Comparison of ENCODE assay signal across 1 cellular context in the genomic region with DNA sequence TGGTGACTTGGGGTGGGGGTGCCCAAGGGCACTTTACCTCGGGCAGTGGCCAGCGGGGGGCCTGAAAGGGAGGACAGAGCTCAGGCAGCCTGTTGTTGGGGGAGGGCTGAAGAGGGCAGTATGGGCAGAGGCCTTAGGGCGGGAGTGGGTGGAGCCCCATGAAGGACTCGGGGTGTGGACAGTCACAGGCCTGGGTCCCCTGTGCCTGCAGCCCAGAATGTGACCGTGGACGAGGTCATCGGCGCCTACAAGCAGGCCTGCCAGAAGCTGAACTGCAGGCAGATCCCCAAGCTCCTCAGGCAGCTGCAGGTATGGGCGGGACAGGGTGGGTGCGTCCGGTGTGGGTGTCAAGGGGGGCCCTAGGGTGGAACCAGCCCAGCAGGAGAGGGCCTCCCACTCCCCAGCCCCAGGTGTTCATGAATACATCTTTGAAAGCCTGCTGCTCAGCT.
TF ChIP-seq lines count a peak whose summit lies in the region.

No MANE protein-coding gene starts in this region.

TF ChIP-seq in WTC11, 78 proteins besides CTCF, POLR2A, EP300 and RAD21 (continued from another document):
- TF ChIP-seq, protein P1, sequence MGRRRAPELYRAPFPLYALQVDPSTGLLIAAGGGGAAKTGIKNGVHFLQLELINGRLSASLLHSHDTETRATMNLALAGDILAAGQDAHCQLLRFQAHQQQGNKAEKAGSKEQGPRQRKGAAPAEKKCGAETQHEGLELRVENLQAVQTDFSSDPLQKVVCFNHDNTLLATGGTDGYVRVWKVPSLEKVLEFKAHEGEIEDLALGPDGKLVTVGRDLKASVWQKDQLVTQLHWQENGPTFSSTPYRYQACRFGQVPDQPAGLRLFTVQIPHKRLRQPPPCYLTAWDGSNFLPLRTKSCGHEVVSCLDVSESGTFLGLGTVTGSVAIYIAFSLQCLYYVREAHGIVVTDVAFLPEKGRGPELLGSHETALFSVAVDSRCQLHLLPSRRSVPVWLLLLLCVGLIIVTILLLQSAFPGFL (CRISPR knock-in tag; IDR thresholded peaks at IDR 0.05; ENCODE audit: borderline replicate concordance), result no peak
- TF ChIP-seq EMX1 (CRISPR knock-in tag; IDR thresholded peaks at IDR 0.05) (no peak), SP1 (CRISPR knock-in tag; conservative IDR thresholded peaks at IDR 0.05) (no peak), ZBTB21 (CRISPR knock-in tag; IDR thresholded peaks at IDR 0.05; ENCODE audit: borderline replicate concordance) (no peak), CREB1 (CRISPR knock-in tag; IDR thresholded peaks at IDR 0.05) (no peak)
- TF ChIP-seq, protein P2, sequence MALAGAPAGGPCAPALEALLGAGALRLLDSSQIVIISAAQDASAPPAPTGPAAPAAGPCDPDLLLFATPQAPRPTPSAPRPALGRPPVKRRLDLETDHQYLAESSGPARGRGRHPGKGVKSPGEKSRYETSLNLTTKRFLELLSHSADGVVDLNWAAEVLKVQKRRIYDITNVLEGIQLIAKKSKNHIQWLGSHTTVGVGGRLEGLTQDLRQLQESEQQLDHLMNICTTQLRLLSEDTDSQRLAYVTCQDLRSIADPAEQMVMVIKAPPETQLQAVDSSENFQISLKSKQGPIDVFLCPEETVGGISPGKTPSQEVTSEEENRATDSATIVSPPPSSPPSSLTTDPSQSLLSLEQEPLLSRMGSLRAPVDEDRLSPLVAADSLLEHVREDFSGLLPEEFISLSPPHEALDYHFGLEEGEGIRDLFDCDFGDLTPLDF (CRISPR knock-in tag; IDR thresholded peaks at IDR 0.05), result no peak
TF ChIP-seq in WTC11: peak in this region for 0.
